In genomic region chr15:90352109-90352893, GRCh38 we compare ENCODE assay signal across 8 cellular contexts. TPM values are rescaled to one million over a fixed set of nuclear protein-coding genes. Genes with fewer than 3 reads are reported as not detected.
DNase-seq lines count a peak whose midpoint lies in the region; ATAC-seq, FAIRE-seq and TF ChIP-seq lines count a peak whose summit lies in the region.

TSS of gene ZNF774 (plus strand) at chr15:90352284. CDS start at chr15:90354661, 2,377 bp downstream.

- FAIRE-seq in D721Med (lab: Jason Lieb, UNC) = no peak

- H4K20me1 ChIP-seq in OCI-LY1 (ENCODE audit: insufficient read depth, low read length) = no peaks in the 10 kb centered on the region

- no peaks in the 10 kb centered on the region for H3K9me3 ChIP-seq in OCI-LY1 (ENCODE audit: low read length)

- peak within 1 kb of the TSS; percentile 42; the same call in 1 of the 2 replicates for H2AFZ ChIP-seq in OCI-LY1 (ENCODE audit: low read length)

- DNase-seq in D721Med (ENCODE audit: insufficient read length, low spot score) = peak; percentile 97
- DNase-seq in HuH-7 (ENCODE audit: low spot score) = peak; percentile 100
- DNase-seq in activated T-cell treated with anti-CD3 and anti-CD28 coated beads for 1 hour (ENCODE audit: low read depth) = peak; percentile 80
- DNase-seq in epithelial cell of proximal tubule (ENCODE audit: low read depth) = peak; percentile 72
- peak; percentile 95 for DNase-seq in mucosa of gallbladder (ENCODE audit: low spot score)
- DNase-seq in stimulated activated CD8-positive, alpha-beta memory T cell treated with anti-CD3 and anti-CD28 coated beads, Interleukin-4, amount 100 ng/mL, for 24 hours (ENCODE audit: low read depth) = peak; percentile 81

- no peaks in the 10 kb centered on the region for H3F3A ChIP-seq in OCI-LY1 (ENCODE audit: insufficient read depth, low read length)

- H3K9me2 ChIP-seq in OCI-LY1 (ENCODE audit: low read depth, low read length) = no peaks in the 10 kb centered on the region

- no peaks in the 10 kb centered on the region for H3K27me3 ChIP-seq in OCI-LY1 (ENCODE audit: insufficient read depth, low read length)

- H3K4me1 ChIP-seq in OCI-LY1 (ENCODE audit: insufficient read depth, low read length, severe bottlenecking) = peaks cover 12% of the 10 kb centered on the region

- no peaks in the 10 kb centered on the region for H3K79me2 ChIP-seq in OCI-LY1 (ENCODE audit: insufficient read depth, low read length)

- peak within 1 kb of the TSS; percentile 86 for H3K4me2 ChIP-seq in OCI-LY1 (ENCODE audit: low read length)

- H3K27ac ChIP-seq in OCI-LY1 (ENCODE audit: low read depth, low read length, poor library complexity, severe bottlenecking) = no peak within 1 kb of the TSS

- no peaks in the 10 kb centered on the region for H3K36me3 ChIP-seq in OCI-LY1 (ENCODE audit: insufficient read depth, low read length)

- ATAC-seq in GM21526 (IDR thresholded peaks at IDR 0.05; ENCODE audit: low FRiP score, unreplicated experiment) = peak; percentile 98

- H3K4me3 ChIP-seq in OCI-LY1 (ENCODE audit: low read depth, low read length, poor library complexity, severe bottlenecking) (peak within 1 kb of the TSS; percentile 70), epithelial cell of proximal tubule (ENCODE audit: low read depth, low read length) (peak within 1 kb of the TSS; percentile 85)

- TF ChIP-seq CTCF in D721Med (IDR thresholded peaks at IDR 0.05; ENCODE audit: insufficient read depth, missing control alignments) (no peak), OCI-LY1 (IDR thresholded peaks at IDR 0.05; ENCODE audit: low read length) (no peak), epithelial cell of proximal tubule (conservative IDR thresholded peaks at IDR 0.05; ENCODE audit: low read depth, low read length) (no peak)

- peak within 1 kb of the TSS; percentile 60 for H3K9ac ChIP-seq in OCI-LY1 (ENCODE audit: low read length)

RNA-seq across cellular contexts. Expression of gene ZNF774, which starts in this region (rescaled TPM):
- 1.1 and 5.9 TPM in 2 replicates for total RNA-seq in epithelial cell of proximal tubule
- total RNA-seq in mucosa of gallbladder = 18.4 TPM
